Comparison of ENCODE assay signal across 1 cellular context in the genomic region with DNA sequence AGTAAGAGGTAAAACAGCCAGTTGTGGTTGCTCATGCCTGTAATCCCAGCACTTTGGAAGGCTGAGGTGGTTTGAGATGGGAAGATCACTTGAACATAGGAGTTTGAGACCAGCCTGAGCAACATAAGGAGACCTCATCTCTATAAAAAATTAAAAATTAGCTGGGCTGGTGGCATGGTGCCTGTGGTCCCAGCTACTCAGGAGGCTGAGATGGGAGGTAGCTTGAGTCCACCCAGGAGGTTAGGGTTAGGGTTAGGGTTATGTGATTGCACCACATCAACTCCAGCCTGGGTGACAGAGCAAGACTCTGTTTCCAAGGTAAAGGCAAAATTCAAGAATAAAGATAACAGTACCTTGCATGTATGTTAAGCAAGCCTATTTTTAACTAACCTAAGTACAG.
TF ChIP-seq lines count a peak whose summit lies in the region.

No MANE protein-coding gene starts in this region.

TF ChIP-seq in HepG2, 621 proteins besides CTCF, POLR2A, EP300 and RAD21:
- TF ChIP-seq, protein P1, sequence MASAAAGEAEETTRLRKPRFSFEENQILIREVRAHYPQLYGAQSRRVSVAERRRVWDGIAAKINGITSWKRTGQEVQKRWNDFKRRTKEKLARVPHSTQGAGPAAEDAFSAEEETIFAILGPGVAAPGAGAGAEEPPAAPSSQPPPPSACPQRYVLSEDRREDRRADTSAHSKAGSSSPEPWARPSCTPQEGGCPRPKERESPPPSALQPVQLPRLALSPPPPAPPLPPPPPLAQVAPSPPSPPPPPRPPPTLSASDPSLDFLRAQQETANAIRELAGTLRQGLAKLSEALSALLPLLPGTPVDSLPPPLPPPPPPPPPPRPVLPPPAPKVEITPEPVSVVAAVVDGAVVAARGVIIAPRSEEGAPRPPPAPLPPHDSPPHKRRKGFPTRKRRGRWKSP (CRISPR knock-in tag; IDR thresholded peaks at IDR 0.05), result no peak
- TF ChIP-seq RFXANK (CRISPR knock-in tag; IDR thresholded peaks at IDR 0.05), result no peak
- TF ChIP-seq POLR2AphosphoS2 (IDR thresholded peaks at IDR 0.05; ENCODE audit: low read depth, low read length), result no peak
- TF ChIP-seq ZNF317 (CRISPR knock-in tag; IDR thresholded peaks at IDR 0.05), result no peak
- TF ChIP-seq ZNF547 (CRISPR knock-in tag; IDR thresholded peaks at IDR 0.05), result no peak
- TF ChIP-seq, protein P2, sequence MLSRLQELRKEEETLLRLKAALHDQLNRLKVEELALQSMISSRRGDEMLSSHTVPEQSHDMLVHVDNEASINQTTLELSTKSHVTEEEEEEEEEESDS (CRISPR knock-in tag; IDR thresholded peaks at IDR 0.05; ENCODE audit: borderline replicate concordance), result no peak
- TF ChIP-seq ZNF773 (CRISPR knock-in tag; IDR thresholded peaks at IDR 0.05; ENCODE audit: borderline replicate concordance), result no peak
- no peak for TF ChIP-seq ZNF343 (CRISPR knock-in tag; IDR thresholded peaks at IDR 0.05)
- TF ChIP-seq, protein P3, sequence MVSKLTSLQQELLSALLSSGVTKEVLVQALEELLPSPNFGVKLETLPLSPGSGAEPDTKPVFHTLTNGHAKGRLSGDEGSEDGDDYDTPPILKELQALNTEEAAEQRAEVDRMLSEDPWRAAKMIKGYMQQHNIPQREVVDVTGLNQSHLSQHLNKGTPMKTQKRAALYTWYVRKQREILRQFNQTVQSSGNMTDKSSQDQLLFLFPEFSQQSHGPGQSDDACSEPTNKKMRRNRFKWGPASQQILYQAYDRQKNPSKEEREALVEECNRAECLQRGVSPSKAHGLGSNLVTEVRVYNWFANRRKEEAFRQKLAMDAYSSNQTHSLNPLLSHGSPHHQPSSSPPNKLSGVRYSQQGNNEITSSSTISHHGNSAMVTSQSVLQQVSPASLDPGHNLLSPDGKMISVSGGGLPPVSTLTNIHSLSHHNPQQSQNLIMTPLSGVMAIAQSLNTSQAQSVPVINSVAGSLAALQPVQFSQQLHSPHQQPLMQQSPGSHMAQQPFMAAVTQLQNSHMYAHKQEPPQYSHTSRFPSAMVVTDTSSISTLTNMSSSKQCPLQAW (CRISPR knock-in tag; IDR thresholded peaks at IDR 0.05), result no peak
